Comparison of ENCODE assay signal across 16 cellular contexts in genomic region chr7:54188843-54189242, GRCh38.
DNase-seq lines count a peak whose midpoint lies in the region; ATAC-seq and TF ChIP-seq lines count a peak whose summit lies in the region.
"Had no signal": no experiment of that assay in that cellular context is flagged by ENCODE, and none has a peak within 500 bp of the region (broad histone marks: within the 10 kb centered on the region; RNA-seq: fewer than 3 reads in every experiment).

No MANE protein-coding gene starts in this region.

- H3K27me3 Mint-ChIP-seq in MCF 10A (ENCODE audit: insufficient read depth, unreplicated experiment) (no peaks in the 10 kb centered on the region), WTC11 (ENCODE audit: low read depth) (peaks cover 18% of the 10 kb centered on the region)
- no peaks in the 10 kb centered on the region for H3K27me3 Mint-ChIP-seq in activated CD4-positive, alpha-beta T cell treated with anti-CD3 and anti-CD28 coated beads, Interleukin-2, amount 10 ng/mL, durations not matched to agents 24 days and 14 days
- H3K27me3 Mint-ChIP-seq: B cell had no signal

- peaks cover 7% of the 10 kb centered on the region for H3K9me3 Mint-ChIP-seq in MCF 10A (ENCODE audit: unreplicated experiment)
- peaks cover 2% of the 10 kb centered on the region for H3K9me3 Mint-ChIP-seq in WTC11
- peaks cover 9% of the 10 kb centered on the region for H3K9me3 Mint-ChIP-seq in activated CD4-positive, alpha-beta T cell treated with anti-CD3 and anti-CD28 coated beads, Interleukin-2, amount 10 ng/mL, durations not matched to agents 24 days and 14 days

- no peaks in the 10 kb centered on the region for H4K20me1 ChIP-seq in mammary epithelial cell (ENCODE audit: insufficient read depth, low read length)
- H4K20me1 ChIP-seq: BLaER1 treated with 17β-estradiol and CSF1 and Interleukin-3, amounts not matched to agents 10 nM and 100 nM had no signal

- POLR2A ChIA-PET in MCF 10A (lab: Yijun Ruan, JAX), result no interaction called here
- POLR2A ChIA-PET in WTC11 (lab: Charles Lee), result no interaction called here

- H3K9me3 ChIP-seq in mammary epithelial cell (replicated peaks; ENCODE audit: insufficient read depth, low read length) (no peaks in the 10 kb centered on the region), iPS-20b (ENCODE audit: insufficient read depth, low read depth, low read length) (no peaks in the 10 kb centered on the region)
- H3K9me3 ChIP-seq: BLaER1 treated with 17β-estradiol and CSF1 and Interleukin-3, amounts not matched to agents 10 nM and 100 nM had no signal

- no peaks in the 10 kb centered on the region for H3K36me3 Mint-ChIP-seq in MCF 10A (ENCODE audit: insufficient read depth, unreplicated experiment)
- H3K36me3 Mint-ChIP-seq in WTC11, result peaks cover 1% of the 10 kb centered on the region; the same call in 1 of the 2 replicates
- no peaks in the 10 kb centered on the region for H3K36me3 Mint-ChIP-seq in activated CD4-positive, alpha-beta T cell treated with anti-CD3 and anti-CD28 coated beads, Interleukin-2, amount 10 ng/mL, durations not matched to agents 24 days and 14 days (ENCODE audit: low read depth)
- H3K36me3 Mint-ChIP-seq: CD8-positive, alpha-beta T cell had no signal

- no peaks in the 10 kb centered on the region for H3K4me1 Mint-ChIP-seq in MCF 10A (ENCODE audit: insufficient read depth, unreplicated experiment)
- peaks cover 27% of the 10 kb centered on the region for H3K4me1 Mint-ChIP-seq in WTC11
- H3K4me1 Mint-ChIP-seq in activated CD4-positive, alpha-beta T cell treated with anti-CD3 and anti-CD28 coated beads, Interleukin-2, amount 10 ng/mL, durations not matched to agents 24 days and 14 days, result no peaks in the 10 kb centered on the region
- H3K4me1 Mint-ChIP-seq: B cell had no signal

- no peak overlapping the region for H3K4me2 ChIP-seq in mammary epithelial cell (ENCODE audit: insufficient read depth, low read depth, low read length)
- H3K4me2 ChIP-seq: BLaER1 treated with 17β-estradiol and CSF1 and Interleukin-3, amounts not matched to agents 10 nM and 100 nM had no signal

- H3K27ac Mint-ChIP-seq in MCF 10A (ENCODE audit: low read depth, unreplicated experiment) (no peak overlapping the region), WTC11 (peak overlapping the region; percentile 88)
- no peak overlapping the region for H3K27ac Mint-ChIP-seq in activated CD4-positive, alpha-beta T cell treated with anti-CD3 and anti-CD28 coated beads, Interleukin-2, amount 10 ng/mL, durations not matched to agents 24 days and 14 days
- H3K27ac Mint-ChIP-seq: B cell; CD8-positive, alpha-beta T cell had no signal

- peak overlapping the region; percentile 27 for H2AFZ ChIP-seq in mammary epithelial cell (ENCODE audit: low read depth, low read length)

- H3K27ac ChIP-seq in mammary epithelial cell (ENCODE audit: insufficient read depth, low read depth, low read length), result no peak overlapping the region
- no peak overlapping the region for H3K27ac ChIP-seq in iPS-20b (ENCODE audit: low read length)
- H3K27ac ChIP-seq: BLaER1 treated with 17β-estradiol and CSF1 and Interleukin-3, amounts not matched to agents 10 nM and 100 nM had no signal

- WGBS in mammary epithelial cell (ENCODE audit: low coverage, missing lambda C conversion rate), result 100% methylated on average over 2 of the region's 2 CpGs

- H3K4me3 Mint-ChIP-seq in MCF 10A (ENCODE audit: unreplicated experiment) (no peak overlapping the region), WTC11 (peak overlapping the region; percentile 36)
- no peak overlapping the region for H3K4me3 Mint-ChIP-seq in activated CD4-positive, alpha-beta T cell treated with anti-CD3 and anti-CD28 coated beads, Interleukin-2, amount 10 ng/mL, durations not matched to agents 24 days and 14 days
- H3K4me3 Mint-ChIP-seq: B cell; CD8-positive, alpha-beta T cell had no signal

- DNase-seq in mammary epithelial cell (no peak), MCF 10A (ENCODE audit: unreplicated experiment) (no peak), WTC11 (ENCODE audit: low spot score) (no peak), occipital lobe (lab: John Stamatoyannopoulos, UW) (no peak)
- DNase-seq in activated CD4-positive, alpha-beta T cell treated with anti-CD3 and anti-CD28 coated beads, Interleukin-2, amount 10 ng/mL, durations not matched to agents 24 days and 14 days, result no peak
- DNase-seq: CD8-positive, alpha-beta T cell; DMS 273 treated with DMSO at 0.1 percent for 48 hours; DMS53; DND-41; EL; HCEC 1CT; IMR-90 had no signal

- H3K36me3 ChIP-seq in mammary epithelial cell (ENCODE audit: insufficient read depth, low read length) (no peaks in the 10 kb centered on the region), iPS-20b (ENCODE audit: insufficient read depth, low read depth, low read length) (no peaks in the 10 kb centered on the region)
- H3K36me3 ChIP-seq: BLaER1 treated with 17β-estradiol and CSF1 and Interleukin-3, amounts not matched to agents 10 nM and 100 nM had no signal

- no peak overlapping the region for H3K9ac ChIP-seq in mammary epithelial cell (ENCODE audit: insufficient read depth, low read length)
- no peak overlapping the region for H3K9ac ChIP-seq in iPS-20b (ENCODE audit: low read depth, low read length)
- H3K9ac ChIP-seq: BLaER1 treated with 17β-estradiol and CSF1 and Interleukin-3, amounts not matched to agents 10 nM and 100 nM had no signal

- intact Hi-C loops in mammary epithelial cell (cut with micrococcal nuclease), result loop anchor here (10.0 kb wide), 1 partner anchor 76 kb away; no protein-coding TSS in a partner anchor
- intact Hi-C loops in MCF 10A (cut with micrococcal nuclease), result no loop called here
- intact Hi-C loops in activated CD4-positive, alpha-beta T cell treated with anti-CD3 and anti-CD28 coated beads, Interleukin-2, amount 10 ng/mL, durations not matched to agents 24 days and 14 days (cut with micrococcal nuclease), result no loop called here

- no peaks in the 10 kb centered on the region for H3K27me3 ChIP-seq in mammary epithelial cell (ENCODE audit: insufficient read depth, low read length)
- H3K27me3 ChIP-seq in iPS-20b (ENCODE audit: insufficient read depth, low read length), result peaks cover 5% of the 10 kb centered on the region; the same call in 1 of the 2 replicates
- H3K27me3 ChIP-seq: BLaER1 treated with 17β-estradiol and CSF1 and Interleukin-3, amounts not matched to agents 10 nM and 100 nM had no signal

- peak; percentile 57 for ATAC-seq in WTC11
- ATAC-seq: CD8-positive, alpha-beta T cell; GM12878 had no signal

- H3K4me3 ChIP-seq in mammary epithelial cell (replicated peaks in 1 of 3; ENCODE audit: insufficient read depth in 1 of 3, low read depth in 2 of 3, low read length in 3 of 3) (no peak overlapping the region), iPS-20b (ENCODE audit: low read length) (peak overlapping the region; percentile 44; the same call in 1 of the 2 replicates)
- H3K4me3 ChIP-seq: BLaER1 treated with 17β-estradiol and CSF1 and Interleukin-3, amounts not matched to agents 10 nM and 100 nM; GM12878 had no signal

- BruUV-seq in mammary epithelial cell (replicated peaks; lab: Mats Ljungman, UMichigan) (no TSS peak), MCF 10A (replicated peaks; lab: Mats Ljungman, UMichigan) (no TSS peak)

- dilution Hi-C loops in mammary epithelial cell (cut with HindIII; ENCODE audit: low sequenced_read_pairs), result no loop called here

- no peaks in the 10 kb centered on the region for H3K79me2 ChIP-seq in mammary epithelial cell (ENCODE audit: insufficient read depth, low read length)

- in situ Hi-C loops in mammary epithelial cell (cut with MboI; ENCODE audit: low sequenced_read_pairs in 2 of 2), result no loop called here

- CTCF ChIA-PET in mammary epithelial cell (lab: Charles Lee; ENCODE audit: low non-redundant PET) (no interaction called here), MCF 10A (lab: Yijun Ruan, JAX) (interaction anchor here (0.7 to 0.8 kb wide), 2 partner anchors 23 to 474 kb away, joined by 3 read pairs; no protein-coding TSS in a partner anchor), WTC11 (lab: Charles Lee) (no interaction called here)

- TF ChIP-seq CTCF in mammary epithelial cell (conservative IDR thresholded peaks at IDR 0.05 in 1 of 2, IDR thresholded peaks at IDR 0.05 in 1 of 2; ENCODE audit: extremely low read depth in 1 of 2, insufficient read depth in 1 of 2, low read depth in 1 of 2, low read length in 2 of 2), result no peak
- TF ChIP-seq CTCF in MCF 10A (IDR thresholded peaks at IDR 0.05; ENCODE audit: unreplicated experiment), result no peak
- TF ChIP-seq CTCF in WTC11 (IDR thresholded peaks at IDR 0.05), result no peak

- H3K4me1 ChIP-seq in mammary epithelial cell (ENCODE audit: insufficient read depth, low read length) (no peaks in the 10 kb centered on the region), iPS-20b (ENCODE audit: insufficient read depth, low read length) (peaks cover 11% of the 10 kb centered on the region)
- H3K4me1 ChIP-seq: BLaER1 treated with 17β-estradiol and CSF1 and Interleukin-3, amounts not matched to agents 10 nM and 100 nM had no signal

TF ChIP-seq in WTC11, 78 proteins besides CTCF, POLR2A, EP300 and RAD21 (continues in another document):
- TF ChIP-seq NR3C1 (CRISPR knock-in tag; conservative IDR thresholded peaks at IDR 0.05; ENCODE audit: low read depth) (no peak), NFYB (CRISPR knock-in tag; conservative IDR thresholded peaks at IDR 0.05; ENCODE audit: low read depth) (no peak), HMGXB4 (CRISPR knock-in tag; IDR thresholded peaks at IDR 0.05) (no peak), IRF1 (CRISPR knock-in tag; IDR thresholded peaks at IDR 0.05) (no peak), IRF2 (CRISPR knock-in tag; IDR thresholded peaks at IDR 0.05; ENCODE audit: borderline replicate concordance, low read depth) (no peak), RELA (CRISPR knock-in tag; IDR thresholded peaks at IDR 0.05; ENCODE audit: borderline replicate concordance) (no peak), NR2C2 (CRISPR knock-in tag; IDR thresholded peaks at IDR 0.05) (no peak)
